8 cellular contexts compared by ENCODE assay signal in the genomic region with DNA sequence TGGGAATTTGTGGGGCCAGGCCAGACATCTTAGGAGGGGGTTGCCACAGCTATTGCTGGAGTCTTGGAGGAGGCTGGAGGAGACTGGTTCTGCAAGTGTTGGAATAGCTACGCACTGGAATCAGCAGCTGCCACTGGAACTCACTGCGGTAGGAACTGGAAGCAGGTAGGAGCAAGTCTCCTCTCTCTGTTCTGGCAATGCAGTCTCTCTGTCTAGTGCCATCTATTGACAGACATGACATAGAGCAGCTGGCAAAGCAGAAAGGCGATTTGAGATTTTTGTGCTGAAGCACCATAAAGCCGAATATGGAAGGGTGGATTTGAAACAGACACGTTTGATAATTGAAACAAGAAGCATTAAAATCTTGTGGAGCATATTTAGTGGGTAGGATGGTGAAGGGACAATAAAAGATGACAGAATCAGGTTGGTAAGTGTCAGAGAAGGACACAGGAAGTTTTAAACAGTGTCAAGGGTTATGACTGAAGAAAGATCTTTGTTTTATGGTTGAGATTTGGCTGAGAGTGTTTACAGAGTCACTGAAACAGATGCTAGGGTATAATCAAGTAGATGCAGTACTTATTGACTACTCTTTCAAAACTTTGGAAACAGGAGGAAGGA. TPM values are rescaled to one million over a fixed set of nuclear protein-coding genes. Genes with fewer than 3 reads are reported as not detected.
A peak's percentile ranks its signal among the peaks of the same experiment; 100 is the strongest.
DNase-seq lines count a peak whose midpoint lies in the region; ATAC-seq and TF ChIP-seq lines count a peak whose summit lies in the region.

No MANE protein-coding gene starts in this region.

- peak overlapping the region; percentile 43 for H3K4me2 ChIP-seq in mammary epithelial cell (ENCODE audit: insufficient read depth, low read depth, low read length)

- DNase-seq in Calu3 (peak; percentile 27), NCI-H82 (lab: John Stamatoyannopoulos, UW) (peak; percentile 73), mammary epithelial cell (peak; percentile 78), kidney epithelial cell (ENCODE audit: low read depth) (peak; percentile 44), ureter (ENCODE audit: low spot score) (peak; percentile 52)

- no peaks in the 10 kb centered on the region for H3K9me3 ChIP-seq in mammary epithelial cell (replicated peaks; ENCODE audit: insufficient read depth, low read length)

- in situ Hi-C loops in mammary epithelial cell (cut with MboI; ENCODE audit: low sequenced_read_pairs in 2 of 2) = no loop called here

- H2AFZ ChIP-seq in mammary epithelial cell (ENCODE audit: low read depth, low read length) = peak overlapping the region; percentile 73

- H3K79me2 ChIP-seq in mammary epithelial cell (ENCODE audit: insufficient read depth, low read length) = no peaks in the 10 kb centered on the region

- BruUV-seq in Calu3 (replicated peaks; lab: Mats Ljungman, UMichigan) (no TSS peak), mammary epithelial cell (replicated peaks; lab: Mats Ljungman, UMichigan) (no TSS peak)

- H3K4me3 ChIP-seq in mammary epithelial cell (replicated peaks in 1 of 3; ENCODE audit: insufficient read depth in 1 of 3, low read depth in 2 of 3, low read length in 3 of 3) (no peak overlapping the region), kidney epithelial cell (ENCODE audit: low read depth, low read length) (no peak overlapping the region)

- dilution Hi-C loops in mammary epithelial cell (cut with HindIII; ENCODE audit: low sequenced_read_pairs) = no loop called here

- intact Hi-C loops in Calu3 (cut with micrococcal nuclease; ENCODE audit: unreplicated experiment) = loop anchor here (1.0 kb wide), 1 partner anchor 92 kb away; no protein-coding TSS in a partner anchor
- intact Hi-C loops in mammary epithelial cell (cut with micrococcal nuclease) = loop anchor here (1.0 kb wide), 2 partner anchors 30 to 93 kb away; no protein-coding TSS in a partner anchor

- no peaks in the 10 kb centered on the region for H3K4me1 Mint-ChIP-seq in Calu3 (ENCODE audit: low read depth, unreplicated experiment)

- H3K9me3 Mint-ChIP-seq in Calu3 (ENCODE audit: low read depth, unreplicated experiment) = no peaks in the 10 kb centered on the region

- no peaks in the 10 kb centered on the region for H3K36me3 ChIP-seq in mammary epithelial cell (ENCODE audit: insufficient read depth, low read length)
- no peaks in the 10 kb centered on the region for H3K36me3 ChIP-seq in kidney epithelial cell (ENCODE audit: control insufficient read depth, insufficient read depth, low read length)

- no peak overlapping the region for H3K27ac Mint-ChIP-seq in Calu3 (ENCODE audit: unreplicated experiment)

- no peaks in the 10 kb centered on the region for H4K20me1 ChIP-seq in mammary epithelial cell (ENCODE audit: insufficient read depth, low read length)

- no peak overlapping the region for H3K4me3 Mint-ChIP-seq in Calu3 (ENCODE audit: low read depth, unreplicated experiment)

- H3K27me3 ChIP-seq in mammary epithelial cell (ENCODE audit: insufficient read depth, low read length) (no peaks in the 10 kb centered on the region), kidney epithelial cell (ENCODE audit: control insufficient read depth, insufficient read depth, low read length) (no peaks in the 10 kb centered on the region)

- TF ChIP-seq CTCF in Calu3 (IDR thresholded peaks at IDR 0.05; ENCODE audit: unreplicated experiment) (peak; percentile 49), mammary epithelial cell (conservative IDR thresholded peaks at IDR 0.05 in 1 of 2, IDR thresholded peaks at IDR 0.05 in 1 of 2; ENCODE audit: extremely low read depth in 1 of 2, insufficient read depth in 1 of 2, low read depth in 1 of 2, low read length in 2 of 2) (peak; percentile 89 to 90), kidney epithelial cell (IDR thresholded peaks at IDR 0.05; ENCODE audit: insufficient read depth, low read length, poor library complexity, severe bottlenecking) (peak; percentile 88)

- ATAC-seq in GM19351 (IDR thresholded peaks at IDR 0.05; ENCODE audit: unreplicated experiment) (peak; percentile 93), HG03575 (IDR thresholded peaks at IDR 0.05; ENCODE audit: extremely low read depth, insufficient number of reproducible peaks, low FRiP score, unreplicated experiment) (peak; percentile 74), HG03439 (IDR thresholded peaks at IDR 0.05; ENCODE audit: unreplicated experiment) (no peak)

- CTCF ChIA-PET in Calu3 (lab: Charles Lee) (interaction anchor here (0.8 to 1.1 kb wide), 3 partner anchors 8 to 93 kb away, joined by 3 read pairs; no protein-coding TSS in a partner anchor), mammary epithelial cell (lab: Charles Lee; ENCODE audit: low non-redundant PET) (interaction anchor here (0.5 kb wide), 1 partner anchor 93 kb away, joined by 5 read pairs; no protein-coding TSS in a partner anchor)

- H3K36me3 Mint-ChIP-seq in Calu3 (ENCODE audit: insufficient read depth, unreplicated experiment) = no peaks in the 10 kb centered on the region

- H3K27ac ChIP-seq in mammary epithelial cell (ENCODE audit: insufficient read depth, low read depth, low read length) = no peak overlapping the region

- H3K4me1 ChIP-seq in mammary epithelial cell (ENCODE audit: insufficient read depth, low read length) = peaks cover 3% of the 10 kb centered on the region

- WGBS in mammary epithelial cell (ENCODE audit: low coverage, missing lambda C conversion rate) = 9% methylated on average over 3 of the region's 5 CpGs

- no peaks in the 10 kb centered on the region for H3K27me3 Mint-ChIP-seq in Calu3 (ENCODE audit: unreplicated experiment)

- H3K9ac ChIP-seq in mammary epithelial cell (ENCODE audit: insufficient read depth, low read length) = no peak overlapping the region

RNA-seq across cellular contexts. Expression of a gene that starts 23.5 kb away (rescaled TPM):
- total RNA-seq in Calu3 (2022) (0.17 and 0.39 TPM in 2 replicates), mammary epithelial cell (10 to 100 TPM in 1 of 2 donors, 1 to 10 TPM in 1; 3.3 to 11.2 TPM), kidney epithelial cell (0.42 and 0.68 TPM in 2 replicates), ureter (381 TPM)
- polyA plus RNA-seq in mammary epithelial cell = 0.22 TPM
- polyA minus RNA-seq in mammary epithelial cell = 0.41 TPM

RNA-seq across cellular contexts. Expression of a gene that starts 29.3 kb away (rescaled TPM):
- total RNA-seq in Calu3 (2022) = 27.3 and 28.4 TPM in 2 replicates
- total RNA-seq in mammary epithelial cell = 10 to 100 TPM; 41.8 to 70.6 TPM
- 30.7 TPM for polyA plus RNA-seq in mammary epithelial cell
- 50.5 TPM for polyA minus RNA-seq in mammary epithelial cell
- 48.5 and 52.4 TPM in 2 replicates for total RNA-seq in kidney epithelial cell
- total RNA-seq in ureter = 66.7 TPM

Comparison
In these comparisons a context has a peak if more than half of its experiments do, and no peak if none do; other contexts are left out.
1. DNase-seq: peak in every context shown above with its lines; median percentile 78 in mammary epithelial cell; 73 in NCI-H82; 52 in ureter; 44 in kidney epithelial cell; 27 in Calu3.
2. RNA of a gene that starts 23.5 kb away (total RNA-seq): 381 TPM in ureter (single experiment); 3.3 to 11.2 TPM in mammary epithelial cell, 0.42 to 0.68 TPM in kidney epithelial cell and 0.17 to 0.39 TPM in Calu3; every median in the first group is over 10 times any median in the second.
3. Peak in every context shown above with its lines, with median percentiles within 50 percentile points of each other: CTCF ChIP-seq.